In the genomic region with DNA sequence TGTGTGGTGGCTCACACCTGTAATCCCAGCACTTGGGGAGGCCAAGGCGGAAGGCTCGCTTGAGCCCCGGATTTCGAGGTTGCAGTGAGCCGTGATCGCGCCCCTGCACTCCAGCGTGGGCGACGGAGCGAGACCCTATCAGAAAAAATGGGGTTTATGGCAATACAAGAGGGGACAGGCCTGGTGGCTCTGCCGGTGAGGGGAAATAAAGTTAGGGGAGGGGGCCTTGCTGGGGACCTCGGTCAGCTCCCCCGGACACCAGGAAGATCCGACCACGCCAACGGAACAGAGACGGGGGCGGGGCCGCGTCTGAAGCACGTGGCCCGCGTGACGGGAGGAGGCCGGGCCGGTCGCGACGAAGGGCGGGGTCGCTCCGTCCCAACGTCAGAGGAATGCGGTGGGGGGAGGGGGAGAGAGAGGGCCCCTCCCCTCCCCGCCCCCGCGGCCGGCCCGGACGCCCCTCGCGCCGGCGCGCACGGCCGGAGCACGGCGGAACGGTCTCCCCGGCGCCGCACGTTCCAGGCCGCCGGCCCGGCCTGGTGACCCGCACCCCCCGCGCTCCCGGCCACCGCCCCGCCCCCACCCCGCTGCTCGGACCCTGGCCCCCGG, we compare ENCODE assay signal across 8 cellular contexts. TPM values are rescaled to one million over a fixed set of nuclear protein-coding genes. Genes with fewer than 3 reads are reported as not detected.
DNase-seq lines count a peak whose midpoint lies in the region; ATAC-seq, FAIRE-seq and TF ChIP-seq lines count a peak whose summit lies in the region.

No MANE protein-coding gene starts in this region.

- H3K36me3 ChIP-seq in ACC112 (ENCODE audit: insufficient read depth, low read length), result peaks cover 10% of the 10 kb centered on the region; the same call in 1 of the 2 replicates

- no peaks in the 10 kb centered on the region for H3K9me3 Mint-ChIP-seq in activated T-helper 17 cell treated with anti-CD3 and anti-CD28 coated beads, Interleukin-2, amount 50 U/mL, for 72 hours
- peaks cover 0 to 4% (median 0%) of the 10 kb centered on the region in 9 donors for H3K9me3 Mint-ChIP-seq in naive thymus-derived CD8-positive, alpha-beta T cell
- H3K9me3 Mint-ChIP-seq in stimulated activated memory B cell treated with anti-CD40 and anti-IgM and Interleukin-4, amounts not matched to agents 10 μg/mL and 1 μg/mL and 100 μg/mL, for 72 hours, result no peaks in the 10 kb centered on the region

- FAIRE-seq in RCC 7860 (lab: Jason Lieb, UNC), result no peak

- H3K27me3 ChIP-seq in ACC112 (ENCODE audit: insufficient read depth, low read length), result no peaks in the 10 kb centered on the region

- H3K4me3 Mint-ChIP-seq in activated T-helper 17 cell treated with anti-CD3 and anti-CD28 coated beads, Interleukin-2, amount 50 U/mL, for 72 hours, result peak overlapping the region; percentile 99
- peak overlapping the region; percentile 92 to 99 (median 95) for H3K4me3 Mint-ChIP-seq in naive thymus-derived CD8-positive, alpha-beta T cell
- peak overlapping the region; percentile 93 for H3K4me3 Mint-ChIP-seq in stimulated activated memory B cell treated with anti-CD40 and anti-IgM and Interleukin-4, amounts not matched to agents 10 μg/mL and 1 μg/mL and 100 μg/mL, for 72 hours

- H3K27me3 Mint-ChIP-seq in activated T-helper 17 cell treated with anti-CD3 and anti-CD28 coated beads, Interleukin-2, amount 50 U/mL, for 72 hours, result no peaks in the 10 kb centered on the region
- H3K27me3 Mint-ChIP-seq in naive thymus-derived CD8-positive, alpha-beta T cell, result peaks cover 0 to 3% (median 0%) of the 10 kb centered on the region in 5 donors
- H3K27me3 Mint-ChIP-seq in stimulated activated memory B cell treated with anti-CD40 and anti-IgM and Interleukin-4, amounts not matched to agents 10 μg/mL and 1 μg/mL and 100 μg/mL, for 72 hours, result no peaks in the 10 kb centered on the region

- peak; percentile 89 to 91 for DNase-seq in Kasumi-1 (lab: John Stamatoyannopoulos, UW)
- DNase-seq in RCC 7860 (ENCODE audit: low spot score), result peak; percentile 68
- peak; percentile 84 for DNase-seq in fibroblast of mammary gland (ENCODE audit: low read depth)
- DNase-seq in naive thymus-derived CD8-positive, alpha-beta T cell, result peak; percentile 78 to 94 (median 85)

- no peak for TF ChIP-seq CTCF in fibroblast of mammary gland (conservative IDR thresholded peaks at IDR 0.05; ENCODE audit: control insufficient read depth, insufficient read depth, low read depth, low read length)

- H3K79me2 ChIP-seq in ACC112 (ENCODE audit: control insufficient read depth, insufficient read depth, low read length, unreplicated experiment), result peaks cover 23% of the 10 kb centered on the region

- H2AFZ ChIP-seq in ACC112 (ENCODE audit: low read length, unreplicated experiment), result no peak overlapping the region

- ATAC-seq in GM19025 (IDR thresholded peaks at IDR 0.05; ENCODE audit: low read depth, unreplicated experiment), result peak; percentile 15
- peak; percentile 15 for ATAC-seq in activated T-helper 17 cell treated with anti-CD3 and anti-CD28 coated beads, Interleukin-2, amount 50 U/mL, for 72 hours (replicated peaks)
- ATAC-seq in naive thymus-derived CD8-positive, alpha-beta T cell, result no peak
- peak; percentile 49 for ATAC-seq in stimulated activated memory B cell treated with anti-CD40 and anti-IgM and Interleukin-4, amounts not matched to agents 10 μg/mL and 1 μg/mL and 100 μg/mL, for 72 hours

- peak overlapping the region; percentile 92 for H3K4me3 ChIP-seq in ACC112 (ENCODE audit: low read depth, low read length)
- H3K4me3 ChIP-seq in fibroblast of mammary gland (ENCODE audit: control insufficient read depth, low read depth, low read length), result peak overlapping the region; percentile 76

- peak overlapping the region; percentile 91 for H3K27ac ChIP-seq in ACC112 (ENCODE audit: low read depth, low read length)

- H3K4me1 Mint-ChIP-seq in activated T-helper 17 cell treated with anti-CD3 and anti-CD28 coated beads, Interleukin-2, amount 50 U/mL, for 72 hours, result peaks cover 8% of the 10 kb centered on the region
- peaks cover 24 to 56% (median 50%) of the 10 kb centered on the region in 4 donors for H3K4me1 Mint-ChIP-seq in naive thymus-derived CD8-positive, alpha-beta T cell
- peaks cover 42% of the 10 kb centered on the region for H3K4me1 Mint-ChIP-seq in stimulated activated memory B cell treated with anti-CD40 and anti-IgM and Interleukin-4, amounts not matched to agents 10 μg/mL and 1 μg/mL and 100 μg/mL, for 72 hours

- H3K27ac Mint-ChIP-seq in activated T-helper 17 cell treated with anti-CD3 and anti-CD28 coated beads, Interleukin-2, amount 50 U/mL, for 72 hours, result peak overlapping the region; percentile 99
- H3K27ac Mint-ChIP-seq in naive thymus-derived CD8-positive, alpha-beta T cell, result peak overlapping the region; percentile 95 to 100 (median 99)
- H3K27ac Mint-ChIP-seq in stimulated activated memory B cell treated with anti-CD40 and anti-IgM and Interleukin-4, amounts not matched to agents 10 μg/mL and 1 μg/mL and 100 μg/mL, for 72 hours, result peak overlapping the region; percentile 97

- POLR2A ChIA-PET in naive thymus-derived CD8-positive, alpha-beta T cell (lab: Charles Lee), result interaction anchor here (0.6 to 9.5 kb wide), 15 partner anchors 10 to 553 kb away, joined by 3 to 302 read pairs (median 8); a partner anchor contains a TSS

- H3K36me3 Mint-ChIP-seq in activated T-helper 17 cell treated with anti-CD3 and anti-CD28 coated beads, Interleukin-2, amount 50 U/mL, for 72 hours (ENCODE audit: low read depth), result peaks cover 48% of the 10 kb centered on the region
- peaks cover 0 to 24% (median 7%) of the 10 kb centered on the region in 3 donors for H3K36me3 Mint-ChIP-seq in naive thymus-derived CD8-positive, alpha-beta T cell
- peaks cover 23% of the 10 kb centered on the region for H3K36me3 Mint-ChIP-seq in stimulated activated memory B cell treated with anti-CD40 and anti-IgM and Interleukin-4, amounts not matched to agents 10 μg/mL and 1 μg/mL and 100 μg/mL, for 72 hours

- peaks cover 14% of the 10 kb centered on the region for H3K4me1 ChIP-seq in ACC112 (ENCODE audit: control insufficient read depth, insufficient read depth, low read length, unreplicated experiment)

RNA-seq across cellular contexts. Expression of a gene that starts 1.9 kb away (rescaled TPM):
- total RNA-seq in activated T-helper 17 cell treated with anti-CD3 and anti-CD28 coated beads, Interleukin-2, amount 50 U/mL, for 72 hours, result 100 to 1,000 TPM; 476 to 617 TPM
- total RNA-seq in naive thymus-derived CD8-positive, alpha-beta T cell, result 100 to 1,000 TPM; 390 to 406 TPM
- 10 to 100 TPM; 70.6 to 77.6 (median 71.4) TPM for polyA plus RNA-seq in naive thymus-derived CD8-positive, alpha-beta T cell

RNA-seq across cellular contexts. Expression of a gene that starts 20.1 kb away (rescaled TPM):
- 100 to 1,000 TPM; 162 to 183 TPM for total RNA-seq in activated T-helper 17 cell treated with anti-CD3 and anti-CD28 coated beads, Interleukin-2, amount 50 U/mL, for 72 hours
- 100 to 1,000 TPM; 118 to 138 TPM for total RNA-seq in naive thymus-derived CD8-positive, alpha-beta T cell
- polyA plus RNA-seq in naive thymus-derived CD8-positive, alpha-beta T cell, result 100 to 1,000 TPM; 218 to 291 (median 238) TPM

RNA-seq across cellular contexts. Expression of a gene that starts 26.3 kb away (rescaled TPM):
- 100 to 1,000 TPM in 1 of 2 donors, 10 to 100 TPM in 1; 92.3 to 156 TPM for total RNA-seq in activated T-helper 17 cell treated with anti-CD3 and anti-CD28 coated beads, Interleukin-2, amount 50 U/mL, for 72 hours
- 10 to 100 TPM; 52.9 to 55.0 TPM for total RNA-seq in naive thymus-derived CD8-positive, alpha-beta T cell
- polyA plus RNA-seq in naive thymus-derived CD8-positive, alpha-beta T cell, result 10 to 100 TPM; 29.9 to 64.7 (median 40.5) TPM

RNA-seq across cellular contexts. Expression of a gene that starts 39.0 kb away (rescaled TPM):
- 1 to 10 TPM; 1.2 to 1.7 TPM for total RNA-seq in activated T-helper 17 cell treated with anti-CD3 and anti-CD28 coated beads, Interleukin-2, amount 50 U/mL, for 72 hours
- total RNA-seq in naive thymus-derived CD8-positive, alpha-beta T cell, result 10 to 100 TPM in 1 of 2 experiments, 1 to 10 TPM in 1; 9.6 to 10.7 TPM
- polyA plus RNA-seq in naive thymus-derived CD8-positive, alpha-beta T cell, result under 1 TPM in 1 of 3 donors, not detected in 2; 0.27 TPM

RNA-seq across cellular contexts. Expression of a gene that starts 47.7 kb away (rescaled TPM):
- total RNA-seq in activated T-helper 17 cell treated with anti-CD3 and anti-CD28 coated beads, Interleukin-2, amount 50 U/mL, for 72 hours, result 10 to 100 TPM; 37.9 to 41.2 TPM
- 10 to 100 TPM; 46.0 to 50.7 TPM for total RNA-seq in naive thymus-derived CD8-positive, alpha-beta T cell
- polyA plus RNA-seq in naive thymus-derived CD8-positive, alpha-beta T cell, result 10 to 100 TPM; 28.2 to 48.0 (median 33.5) TPM

Comparison
In these comparisons a context has a peak if more than half of its experiments do, and no peak if none do; other contexts are left out.
1. ATAC-seq: peak in GM19025 (single experiment), activated T-helper 17 cell treated with anti-CD3 and anti-CD28 coated beads, Interleukin-2, amount 50 U/mL, for 72 hours (single experiment) and stimulated activated memory B cell treated with anti-CD40 and anti-IgM and Interleukin-4, amounts not matched to agents 10 μg/mL and 1 μg/mL and 100 μg/mL, for 72 hours (single experiment); none in naive thymus-derived CD8-positive, alpha-beta T cell (0 of 2).
2. Peak in every context shown above with its lines, with median percentiles within 50 percentile points of each other: DNase-seq, H3K27ac Mint-ChIP-seq and H3K4me3 Mint-ChIP-seq.